Comparison of ENCODE assay signal across 19 cellular contexts in genomic region chr5:179300834-179301233, GRCh38. TPM values are rescaled to one million over a fixed set of nuclear protein-coding genes. Genes with fewer than 3 reads are reported as not detected.
A peak's percentile ranks its signal among the peaks of the same experiment; 100 is the strongest.
DNase-seq lines count a peak whose midpoint lies in the region; ATAC-seq and TF ChIP-seq lines count a peak whose summit lies in the region.
"Had no signal": no experiment of that assay in that cellular context is flagged by ENCODE, and none has a peak within 500 bp of the region (broad histone marks: within the 10 kb centered on the region; RNA-seq: fewer than 3 reads in every experiment).

No MANE protein-coding gene starts in this region.

- H3K27ac ChIP-seq in lower lobe of right lung (no peak overlapping the region), suprapubic skin (no peak overlapping the region), esophagus squamous epithelium (peak overlapping the region in 1 of 4 donors; percentile 13)
- H3K27ac ChIP-seq in CD4-positive, alpha-beta T cell (ENCODE audit: low read depth, low read length), result no peak overlapping the region
- H3K27ac ChIP-seq: HL-60, prostate gland had no signal

- peak overlapping the region; percentile 71 for H3K27ac Mint-ChIP-seq in HFFc6
- no peak overlapping the region for H3K27ac Mint-ChIP-seq in CD4-positive, alpha-beta T cell
- H3K27ac Mint-ChIP-seq: endodermal cell; naive thymus-derived CD4-positive, alpha-beta T cell had no signal

- TF ChIP-seq POLR2A in suprapubic skin (IDR thresholded peaks at IDR 0.05), result no peak
- no peak for TF ChIP-seq POLR2A in esophagus squamous epithelium (IDR thresholded peaks at IDR 0.05)

- H3K4me1 ChIP-seq in lower lobe of right lung (no peaks in the 10 kb centered on the region), suprapubic skin (peaks cover 10% of the 10 kb centered on the region), esophagus squamous epithelium (peaks cover 0 to 5% (median 0%) of the 10 kb centered on the region in 3 donors)
- H3K4me1 ChIP-seq: HAP-1, prostate gland had no signal

- CTCF ChIA-PET in CD4-positive, alpha-beta T cell (lab: Charles Lee), result no interaction called here

- ATAC-seq in lower lobe of right lung, result peak; percentile 50 to 63
- ATAC-seq in CD4-positive, alpha-beta T cell (ENCODE audit: poor library complexity), result no peak
- ATAC-seq: naive thymus-derived CD4-positive, alpha-beta T cell had no signal

- peaks cover 1% of the 10 kb centered on the region; the same call in 1 of the 2 replicates for H3K9me3 Mint-ChIP-seq in HFFc6
- peaks cover 6% of the 10 kb centered on the region for H3K9me3 Mint-ChIP-seq in CD4-positive, alpha-beta T cell

- H3K27me3 Mint-ChIP-seq in HFFc6 (ENCODE audit: insufficient read depth), result no peaks in the 10 kb centered on the region; the same call in 1 of the 2 replicates
- no peaks in the 10 kb centered on the region for H3K27me3 Mint-ChIP-seq in CD4-positive, alpha-beta T cell

- peaks cover 23% of the 10 kb centered on the region for H3K36me3 Mint-ChIP-seq in HFFc6 (ENCODE audit: low read depth)
- H3K36me3 Mint-ChIP-seq in CD4-positive, alpha-beta T cell (ENCODE audit: low read depth), result no peaks in the 10 kb centered on the region

- TF ChIP-seq CTCF in HFFc6 (IDR thresholded peaks at IDR 0.05) (no peak), fibroblast of the aortic adventitia (IDR thresholded peaks at IDR 0.05; ENCODE audit: insufficient read depth, low read length) (no peak), lower lobe of right lung (IDR thresholded peaks at IDR 0.05) (no peak), suprapubic skin (IDR thresholded peaks at IDR 0.05) (no peak), esophagus squamous epithelium (IDR thresholded peaks at IDR 0.05) (no peak)
- TF ChIP-seq CTCF in CD4-positive, alpha-beta T cell (IDR thresholded peaks at IDR 0.05), result no peak

- H3K4me3 ChIP-seq in fibroblast of the aortic adventitia (ENCODE audit: low read depth, low read length), result no peak overlapping the region
- no peak overlapping the region for H3K4me3 ChIP-seq in lower lobe of right lung
- H3K4me3 ChIP-seq in suprapubic skin, result no peak overlapping the region
- H3K4me3 ChIP-seq in esophagus squamous epithelium, result no peak overlapping the region
- H3K4me3 ChIP-seq: HAP-1, prostate gland, tibial nerve had no signal

- H3K36me3 ChIP-seq in lower lobe of right lung (no peaks in the 10 kb centered on the region), suprapubic skin (no peaks in the 10 kb centered on the region), esophagus squamous epithelium (no peaks in the 10 kb centered on the region)
- H3K36me3 ChIP-seq: HAP-1, prostate gland, tibial nerve had no signal

- H3K4me3 Mint-ChIP-seq in HFFc6, result peak overlapping the region; percentile 26; the same call in 1 of the 2 replicates
- H3K4me3 Mint-ChIP-seq in CD4-positive, alpha-beta T cell, result no peak overlapping the region
- H3K4me3 Mint-ChIP-seq: endodermal cell; naive thymus-derived CD4-positive, alpha-beta T cell had no signal

- WGBS in suprapubic skin, result 52% methylated on average over 8 of the region's 11 CpGs
- WGBS in esophagus squamous epithelium, 2 donors, result 60 to 79% methylated on average over 9 to 11 of the region's 11 CpGs

- H3K9me3 ChIP-seq in lower lobe of right lung (no peaks in the 10 kb centered on the region), suprapubic skin (peaks cover 3% of the 10 kb centered on the region), esophagus squamous epithelium (peaks cover 0 to 5% (median 0%) of the 10 kb centered on the region in 3 donors)
- H3K9me3 ChIP-seq in CD4-positive, alpha-beta T cell (ENCODE audit: control insufficient read depth, low read length), result peaks cover 21% of the 10 kb centered on the region
- H3K9me3 ChIP-seq: prostate gland had no signal

- intact Hi-C loops in lower lobe of right lung (cut with DNase I) (no loop called here), esophagus squamous epithelium (cut with DNase I) (no loop called here)
- intact Hi-C loops in CD4-positive, alpha-beta T cell (cut with DNase I, micrococcal nuclease), result no loop called here

- POLR2A ChIA-PET in CD4-positive, alpha-beta T cell (lab: Charles Lee), result no interaction called here

- TF ChIP-seq EP300 in suprapubic skin (IDR thresholded peaks at IDR 0.05), result no peak

- no peak for DNase-seq in HFFc6
- DNase-seq in fibroblast of the aortic adventitia (ENCODE audit: low read depth), result peak; percentile 30
- no peak for DNase-seq in lower lobe of right lung
- peak; percentile 59 to 81 for DNase-seq in suprapubic skin (ENCODE audit: low spot score in 2 of 2)
- no peak for DNase-seq in CD4-positive, alpha-beta T cell
- DNase-seq in activated CD4-positive, alpha-beta T cell treated with anti-CD3 and anti-CD28 coated beads, Interleukin-2, amount 50 U/mL, for 1 hour, result no peak
- no peak for DNase-seq in esophagus squamous epithelium (lab: John Stamatoyannopoulos, UW)
- DNase-seq: activated naive CD4-positive, alpha-beta T cell; COR-L47; EL; endodermal cell; mammary epithelial cell; naive thymus-derived CD4-positive, alpha-beta T cell; NCI-H1694; NCI-H345 had no signal

- peaks cover 54% of the 10 kb centered on the region for H3K4me1 Mint-ChIP-seq in HFFc6 (ENCODE audit: low read depth)
- no peaks in the 10 kb centered on the region for H3K4me1 Mint-ChIP-seq in CD4-positive, alpha-beta T cell (ENCODE audit: low read depth)
- H3K4me1 Mint-ChIP-seq: endodermal cell had no signal

- H3K27me3 ChIP-seq in lower lobe of right lung (ENCODE audit: low read depth) (no peaks in the 10 kb centered on the region), suprapubic skin (no peaks in the 10 kb centered on the region), esophagus squamous epithelium (no peaks in the 10 kb centered on the region)
- no peaks in the 10 kb centered on the region for H3K27me3 ChIP-seq in CD4-positive, alpha-beta T cell (ENCODE audit: control insufficient read depth, insufficient read depth, low read length)
- H3K27me3 ChIP-seq: tibial nerve had no signal

RNA-seq across cellular contexts. Expression of gene ADAMTS2, which starts 44.4 kb away (rescaled TPM):
- 10 to 100 TPM; 31.5 to 38.4 (median 34.1) TPM for total RNA-seq in HFFc6 (2021; fragmentation: NEBNext Ultra II Directional; extraction: Animal tissue kit (Norgen Biotek cat#: 25700))
- total RNA-seq in fibroblast of the aortic adventitia (ENCODE audit: low replicate concordance), result 25.8 and 66.6 TPM in 2 replicates
- 13.0 TPM for total RNA-seq in lower lobe of right lung
- total RNA-seq in suprapubic skin, result 1 to 10 TPM; 3.1 to 5.5 (median 4.3) TPM
- total RNA-seq in CD4-positive, alpha-beta T cell, result not detected
- total RNA-seq in esophagus squamous epithelium, result 10 to 100 TPM in 1 of 4 donors, 1 to 10 TPM in 3; 1.3 to 10.3 (median 5.2) TPM
- total RNA-seq: naive thymus-derived CD4-positive, alpha-beta T cell had no signal

Comparison
In these comparisons a context has a peak if more than half of its experiments do, and no peak if none do; other contexts are left out.
1. DNase-seq: peak in fibroblast of the aortic adventitia (single experiment) and suprapubic skin (2 of 2); none in HFFc6 (single experiment), lower lobe of right lung (single experiment), CD4-positive, alpha-beta T cell (0 of 10), activated CD4-positive, alpha-beta T cell treated with anti-CD3 and anti-CD28 coated beads, Interleukin-2, amount 50 U/mL, for 1 hour (single experiment) and esophagus squamous epithelium (single experiment).